10 cellular contexts compared by ENCODE assay signal in genomic region chr2:86035371-86035882, GRCh38.
DNase-seq lines count a peak whose midpoint lies in the region; ATAC-seq, FAIRE-seq and TF ChIP-seq lines count a peak whose summit lies in the region.
"Had no signal": no experiment of that assay in that cellular context is flagged by ENCODE, and none has a peak within 500 bp of the region (broad histone marks: within the 10 kb centered on the region; RNA-seq: fewer than 3 reads in every experiment).

No MANE protein-coding gene starts in this region.

- no peaks in the 10 kb centered on the region for H3K9me3 Mint-ChIP-seq in CD4-positive, alpha-beta memory T cell
- no peaks in the 10 kb centered on the region for H3K9me3 Mint-ChIP-seq in endodermal cell
- no peaks in the 10 kb centered on the region for H3K9me3 Mint-ChIP-seq in progenitor cell of endocrine pancreas (ENCODE audit: low read depth)

- peak overlapping the region in 7 of 8 donors; percentile 74 to 87 (median 84) for H3K4me3 Mint-ChIP-seq in CD4-positive, alpha-beta memory T cell
- H3K4me3 Mint-ChIP-seq in endodermal cell (no peak overlapping the region), progenitor cell of endocrine pancreas (ENCODE audit: low read depth) (no peak overlapping the region)

- 0 out of 2 replicates have a peak, but pooled peaks cover 7% of the 10 kb centered on the region for H3F3A ChIP-seq in OCI-LY1 (ENCODE audit: insufficient read depth, low read length)

- 93 to 100% methylated on average over 4 to 7 of the region's 7 CpGs for WGBS in endodermal cell (ENCODE audit: insufficient coverage in 1 of 2, insufficient read length in 1 of 2), 2 experiments

- H3K79me2 ChIP-seq in OCI-LY1 (ENCODE audit: insufficient read depth, low read length) = no peaks in the 10 kb centered on the region

- peak overlapping the region; percentile 28 to 37 for H3K4me3 ChIP-seq in CD4-positive, alpha-beta memory T cell (ENCODE audit: low read length in 2 of 2)
- H3K4me3 ChIP-seq in OCI-LY1 (ENCODE audit: low read depth, low read length, poor library complexity, severe bottlenecking) = peak overlapping the region; percentile 31
- no peak overlapping the region for H3K4me3 ChIP-seq in endodermal cell (ENCODE audit: low read length)
- H3K4me3 ChIP-seq: HAP-1 had no signal

- H3K36me3 Mint-ChIP-seq in CD4-positive, alpha-beta memory T cell = peaks cover 22 to 33% of the 10 kb centered on the region in 2 donors
- peaks cover 84% of the 10 kb centered on the region for H3K36me3 Mint-ChIP-seq in endodermal cell (ENCODE audit: low read depth)
- peaks cover 10% of the 10 kb centered on the region for H3K36me3 Mint-ChIP-seq in progenitor cell of endocrine pancreas (ENCODE audit: insufficient read depth)

- ATAC-seq in HG02973 (IDR thresholded peaks at IDR 0.05; ENCODE audit: unreplicated experiment) = no peak

- no peak for FAIRE-seq in H54 (lab: Jason Lieb, UNC)

- no peaks in the 10 kb centered on the region for H3K9me3 ChIP-seq in CD4-positive, alpha-beta memory T cell (ENCODE audit: control insufficient read depth in 1 of 2, low read length in 2 of 2)
- no peaks in the 10 kb centered on the region for H3K9me3 ChIP-seq in OCI-LY1 (ENCODE audit: low read length)
- H3K9me3 ChIP-seq in endodermal cell (ENCODE audit: control insufficient read depth, low read length) = no peaks in the 10 kb centered on the region
- H3K9me3 ChIP-seq: HAP-1 had no signal

- H3K4me1 Mint-ChIP-seq in CD4-positive, alpha-beta memory T cell = peaks cover 52 to 75% (median 63%) of the 10 kb centered on the region in 4 donors
- H3K4me1 Mint-ChIP-seq in endodermal cell = peaks cover 11% of the 10 kb centered on the region
- H3K4me1 Mint-ChIP-seq in progenitor cell of endocrine pancreas (ENCODE audit: low read depth) = peaks cover 11% of the 10 kb centered on the region

- no peaks in the 10 kb centered on the region for H3K27me3 ChIP-seq in CD4-positive, alpha-beta memory T cell (ENCODE audit: insufficient read depth, low read length)
- H3K27me3 ChIP-seq in OCI-LY1 (ENCODE audit: insufficient read depth, low read length) = no peaks in the 10 kb centered on the region
- no peaks in the 10 kb centered on the region for H3K27me3 ChIP-seq in endodermal cell (ENCODE audit: control insufficient read depth, insufficient read depth, low read length, poor library complexity, severe bottlenecking)

- H4K20me1 ChIP-seq in OCI-LY1 (ENCODE audit: insufficient read depth, low read length) = no peaks in the 10 kb centered on the region

- POLR2A ChIA-PET in CD4-positive, alpha-beta memory T cell (lab: Charles Lee; ENCODE audit: partially characterized antibody) = interaction anchor here (0.8 to 5.2 kb wide), 19 partner anchors 9 to 406 kb away, joined by 3 to 81 read pairs (median 5); partner anchors contain the start of genes KDM3A, POLR1A, PTCD3 and ST3GAL5

- H3K9ac ChIP-seq in OCI-LY1 (ENCODE audit: low read length) (peak overlapping the region; percentile 72), endodermal cell (ENCODE audit: extremely low read depth, low read length, poor library complexity, severe bottlenecking) (no peak overlapping the region)

- H2AFZ ChIP-seq in OCI-LY1 (ENCODE audit: low read length) = no peak overlapping the region

- H3K36me3 ChIP-seq in CD4-positive, alpha-beta memory T cell (ENCODE audit: insufficient read depth, low read length) = peaks cover 28% of the 10 kb centered on the region
- H3K36me3 ChIP-seq in OCI-LY1 (ENCODE audit: insufficient read depth, low read length) = peaks cover 78% of the 10 kb centered on the region
- H3K36me3 ChIP-seq in endodermal cell (ENCODE audit: control insufficient read depth, insufficient read depth, low read length) = peaks cover 75% of the 10 kb centered on the region

- peaks cover 75% of the 10 kb centered on the region for H3K4me1 ChIP-seq in CD4-positive, alpha-beta memory T cell (ENCODE audit: insufficient read depth, low read length)
- H3K4me1 ChIP-seq in OCI-LY1 (ENCODE audit: insufficient read depth, low read length, severe bottlenecking) (peaks cover 64% of the 10 kb centered on the region), endodermal cell (ENCODE audit: control insufficient read depth, insufficient read depth, low read length) (no peaks in the 10 kb centered on the region)
- H3K4me1 ChIP-seq: HAP-1 had no signal

- H3K27me3 Mint-ChIP-seq in CD4-positive, alpha-beta memory T cell = no peaks in the 10 kb centered on the region
- H3K27me3 Mint-ChIP-seq in endodermal cell (ENCODE audit: insufficient read depth) (no peaks in the 10 kb centered on the region), progenitor cell of endocrine pancreas (no peaks in the 10 kb centered on the region)

- H3K27ac ChIP-seq in CD4-positive, alpha-beta memory T cell (ENCODE audit: low read depth, low read length) = peak overlapping the region; percentile 82
- H3K27ac ChIP-seq in OCI-LY1 (ENCODE audit: low read depth, low read length, poor library complexity, severe bottlenecking) (peak overlapping the region; percentile 100), endodermal cell (ENCODE audit: low read depth, low read length) (peak overlapping the region; percentile 95)

- no peak for DNase-seq in CD4-positive, alpha-beta memory T cell
- DNase-seq in endodermal cell (no peak), progenitor cell of endocrine pancreas (ENCODE audit: low spot score, unreplicated experiment) (no peak), DMS153 (lab: John Stamatoyannopoulos, UW) (no peak), H54 (ENCODE audit: insufficient read length, low spot score) (no peak), islet precursor cell (no peak)
- DNase-seq: foreskin melanocyte had no signal

- peak overlapping the region; percentile 96 to 100 (median 100) for H3K27ac Mint-ChIP-seq in CD4-positive, alpha-beta memory T cell
- H3K27ac Mint-ChIP-seq in endodermal cell = peak overlapping the region; percentile 56
- peak overlapping the region; percentile 95 for H3K27ac Mint-ChIP-seq in progenitor cell of endocrine pancreas

- TF ChIP-seq CTCF in OCI-LY1 (IDR thresholded peaks at IDR 0.05; ENCODE audit: low read length) (no peak), endodermal cell (conservative IDR thresholded peaks at IDR 0.05) (no peak), progenitor cell of endocrine pancreas (IDR thresholded peaks at IDR 0.05; ENCODE audit: unreplicated experiment) (no peak)

- CTCF ChIA-PET in CD4-positive, alpha-beta memory T cell (lab: Charles Lee; ENCODE audit: partially characterized antibody) = interaction anchor here (0.7 to 9.9 kb wide), 25 partner anchors 9 to 223 kb away, joined by 3 to 150 read pairs (median 5); partner anchors contain the start of gene ST3GAL5

- TF ChIP-seq POLR2A in H54 (IDR thresholded peaks at IDR 0.05; ENCODE audit: low read depth, low read length) = no peak

- intact Hi-C loops in CD4-positive, alpha-beta memory T cell (cut with micrococcal nuclease) = loop anchor here (5.0 to 10.0 kb wide), 2 partner anchors 38 to 159 kb away; partner anchors contain the start of genes IMMT and MRPL35

- H3K9me2 ChIP-seq in OCI-LY1 (ENCODE audit: low read depth, low read length) = no peaks in the 10 kb centered on the region

- H3K4me2 ChIP-seq in OCI-LY1 (ENCODE audit: low read length) = peak overlapping the region; percentile 66

Comparison
In these comparisons a context has a peak if more than half of its experiments do, and no peak if none do; other contexts are left out.
1. H3K4me3 Mint-ChIP-seq: peak in CD4-positive, alpha-beta memory T cell (7 of 8); none in endodermal cell (single experiment) and progenitor cell of endocrine pancreas (single experiment).
2. Peak in every context shown above with its lines, with median percentiles within 50 percentile points of each other: H3K27ac ChIP-seq and H3K27ac Mint-ChIP-seq.